ENCODE assay signal across 1 cellular context in genomic region chr22:45308624-45309421, GRCh38.
TF ChIP-seq lines count a peak whose summit lies in the region.

No MANE protein-coding gene starts in this region.

TF ChIP-seq in SK-N-SH, 30 proteins besides CTCF, POLR2A, EP300 and RAD21 (continued from another document):
- TF ChIP-seq TAF1 (IDR thresholded peaks at IDR 0.05; ENCODE audit: borderline replicate concordance, low read depth, low read length) (no peak), SMC3 (IDR thresholded peaks at IDR 0.05; ENCODE audit: low read depth, low read length) (no peak)
- TF ChIP-seq, protein P1, sequence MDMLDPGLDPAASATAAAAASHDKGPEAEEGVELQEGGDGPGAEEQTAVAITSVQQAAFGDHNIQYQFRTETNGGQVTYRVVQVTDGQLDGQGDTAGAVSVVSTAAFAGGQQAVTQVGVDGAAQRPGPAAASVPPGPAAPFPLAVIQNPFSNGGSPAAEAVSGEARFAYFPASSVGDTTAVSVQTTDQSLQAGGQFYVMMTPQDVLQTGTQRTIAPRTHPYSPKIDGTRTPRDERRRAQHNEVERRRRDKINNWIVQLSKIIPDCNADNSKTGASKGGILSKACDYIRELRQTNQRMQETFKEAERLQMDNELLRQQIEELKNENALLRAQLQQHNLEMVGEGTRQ (IDR thresholded peaks at IDR 0.05; ENCODE audit: borderline replicate concordance, low read depth, low read length): no peak
